In the genomic region with DNA sequence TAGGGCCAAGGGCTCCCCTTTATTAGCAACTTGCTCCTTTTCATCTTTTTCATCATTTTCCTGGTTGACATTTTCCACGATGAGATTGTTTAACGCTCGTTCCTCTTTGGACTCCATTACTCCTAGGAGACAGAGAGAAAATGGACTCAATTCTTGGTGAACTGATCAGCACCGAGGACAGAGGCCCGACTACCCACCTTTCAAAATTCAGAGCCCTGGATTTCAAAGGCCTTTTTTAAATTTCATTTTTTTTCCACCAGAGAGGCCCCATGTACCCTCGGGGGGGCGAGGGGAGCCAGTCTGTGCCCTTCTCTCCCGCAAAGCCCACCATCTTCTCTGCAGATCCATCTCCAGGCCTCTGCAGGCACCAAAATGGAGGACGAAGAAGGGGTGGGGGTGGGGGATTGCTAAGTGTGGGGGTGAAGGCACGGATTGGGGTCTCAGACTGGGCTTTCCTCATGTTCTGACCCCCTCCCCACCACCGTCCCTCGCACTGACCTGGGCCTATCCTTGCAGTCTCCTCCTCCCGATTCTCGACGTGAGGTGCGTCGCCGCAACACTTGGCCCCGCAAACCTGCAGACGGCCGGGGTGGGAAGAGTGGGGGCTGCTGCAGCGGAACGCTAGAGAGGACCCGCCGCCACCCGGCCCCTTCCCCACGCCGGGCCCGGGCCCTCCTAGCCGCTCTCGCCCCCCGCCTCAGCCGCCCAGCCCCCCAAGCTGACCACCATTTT, we compare ENCODE assay signal across 1 cellular context.
TF ChIP-seq lines count a peak whose summit lies in the region.

No MANE protein-coding gene starts in this region.

TF ChIP-seq in K562, 482 proteins besides CTCF, POLR2A, EP300 and RAD21:
- TF ChIP-seq SIN3A (IDR thresholded peaks at IDR 0.05; ENCODE audit: borderline replicate concordance in 2 of 2, control insufficient read depth in 1 of 2, low read depth in 2 of 2, low read length in 2 of 2) = no peak
- no peak for TF ChIP-seq POLR3G (IDR thresholded peaks at IDR 0.05; ENCODE audit: extremely low read depth, insufficient read length, insufficient replicate concordance)
- TF ChIP-seq ILF3 (IDR thresholded peaks at IDR 0.05; ENCODE audit: borderline replicate concordance) = no peak
- TF ChIP-seq RFX5 (IDR thresholded peaks at IDR 0.05; ENCODE audit: low read depth, low read length) = no peak
- TF ChIP-seq, protein P1, sequence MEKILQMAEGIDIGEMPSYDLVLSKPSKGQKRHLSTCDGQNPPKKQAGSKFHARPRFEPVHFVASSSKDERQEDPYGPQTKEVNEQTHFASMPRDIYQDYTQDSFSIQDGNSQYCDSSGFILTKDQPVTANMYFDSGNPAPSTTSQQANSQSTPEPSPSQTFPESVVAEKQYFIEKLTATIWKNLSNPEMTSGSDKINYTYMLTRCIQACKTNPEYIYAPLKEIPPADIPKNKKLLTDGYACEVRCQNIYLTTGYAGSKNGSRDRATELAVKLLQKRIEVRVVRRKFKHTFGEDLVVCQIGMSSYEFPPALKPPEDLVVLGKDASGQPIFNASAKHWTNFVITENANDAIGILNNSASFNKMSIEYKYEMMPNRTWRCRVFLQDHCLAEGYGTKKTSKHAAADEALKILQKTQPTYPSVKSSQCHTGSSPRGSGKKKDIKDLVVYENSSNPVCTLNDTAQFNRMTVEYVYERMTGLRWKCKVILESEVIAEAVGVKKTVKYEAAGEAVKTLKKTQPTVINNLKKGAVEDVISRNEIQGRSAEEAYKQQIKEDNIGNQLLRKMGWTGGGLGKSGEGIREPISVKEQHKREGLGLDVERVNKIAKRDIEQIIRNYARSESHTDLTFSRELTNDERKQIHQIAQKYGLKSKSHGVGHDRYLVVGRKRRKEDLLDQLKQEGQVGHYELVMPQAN (IDR thresholded peaks at IDR 0.05; ENCODE audit: borderline replicate concordance) = no peak
- TF ChIP-seq ZNF584 (CRISPR knock-in tag; IDR thresholded peaks at IDR 0.05; ENCODE audit: low read depth) = no peak
- peak in 1 of 3 experiments; percentile 57 for TF ChIP-seq YY1 (IDR thresholded peaks at IDR 0.05; ENCODE audit: borderline replicate concordance in 1 of 3, control insufficient read depth in 1 of 3, extremely low read depth in 1 of 3, insufficient read depth in 3 of 3, insufficient read length in 1 of 3, insufficient replicate concordance in 2 of 3, low read depth in 1 of 3, low read length in 2 of 3)
- 0 out of 2 replicates have a peak, but pooled peaks have one; percentile 14 for TF ChIP-seq EHMT2 (IDR thresholded peaks at IDR 0.05)
- no peak for TF ChIP-seq NEUROD1 (IDR thresholded peaks at IDR 0.05; ENCODE audit: borderline replicate concordance, low read depth, low read length, partially characterized antibody)
- TF ChIP-seq ZNF174 (CRISPR knock-in tag; IDR thresholded peaks at IDR 0.05) = no peak
- no peak for TF ChIP-seq PURB (CRISPR knock-in tag; IDR thresholded peaks at IDR 0.05; ENCODE audit: low read depth)
- TF ChIP-seq, protein P2, sequence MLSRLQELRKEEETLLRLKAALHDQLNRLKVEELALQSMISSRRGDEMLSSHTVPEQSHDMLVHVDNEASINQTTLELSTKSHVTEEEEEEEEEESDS (CRISPR knock-in tag; IDR thresholded peaks at IDR 0.05) = no peak
